ENCODE assay signal across 8 cellular contexts in genomic region chr7:65006094-65006992, GRCh38. TPM values are rescaled to one million over a fixed set of nuclear protein-coding genes. Genes with fewer than 3 reads are reported as not detected.
A peak's percentile ranks its signal among the peaks of the same experiment; 100 is the strongest.
DNase-seq lines count a peak whose midpoint lies in the region; ATAC-seq and TF ChIP-seq lines count a peak whose summit lies in the region.

A gene with protein sequence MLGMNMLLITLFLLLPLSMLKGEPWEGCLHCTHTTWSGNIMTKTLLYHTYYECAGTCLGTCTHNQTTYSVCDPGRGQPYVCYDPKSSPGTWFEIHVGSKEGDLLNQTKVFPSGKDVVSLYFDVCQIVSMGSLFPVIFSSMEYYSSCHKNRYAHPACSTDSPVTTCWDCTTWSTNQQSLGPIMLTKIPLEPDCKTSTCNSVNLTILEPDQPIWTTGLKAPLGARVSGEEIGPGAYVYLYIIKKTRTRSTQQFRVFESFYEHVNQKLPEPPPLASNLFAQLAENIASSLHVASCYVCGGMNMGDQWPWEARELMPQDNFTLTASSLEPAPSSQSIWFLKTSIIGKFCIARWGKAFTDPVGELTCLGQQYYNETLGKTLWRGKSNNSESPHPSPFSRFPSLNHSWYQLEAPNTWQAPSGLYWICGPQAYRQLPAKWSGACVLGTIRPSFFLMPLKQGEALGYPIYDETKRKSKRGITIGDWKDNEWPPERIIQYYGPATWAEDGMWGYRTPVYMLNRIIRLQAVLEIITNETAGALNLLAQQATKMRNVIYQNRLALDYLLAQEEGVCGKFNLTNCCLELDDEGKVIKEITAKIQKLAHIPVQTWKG (minus strand): TSS chr7:65006687. CDS start chr7:64993026, 13,661 bp downstream.

- no peaks in the 10 kb centered on the region for H3K9me3 ChIP-seq in fibroblast of lung (ENCODE audit: control insufficient read depth, insufficient read depth, low read depth, low read length)
- H3K9me3 ChIP-seq in naive thymus-derived CD4-positive, alpha-beta T cell (ENCODE audit: control insufficient read depth in 2 of 3, low read length in 3 of 3): peaks cover 0 to 8% (median 0%) of the 10 kb centered on the region in 3 experiments

- H3K4me3 ChIP-seq in KMS-11 (IDR thresholded peaks at IDR 0.05; ENCODE audit: insufficient read depth, low read depth, low read length): no peak within 1 kb of the TSS
- H3K4me3 ChIP-seq in fibroblast of lung (replicated peaks in 1 of 4; ENCODE audit: control extremely low read depth in 1 of 4, insufficient read depth in 1 of 4, low read depth in 3 of 4, low read length in 4 of 4): peak within 1 kb of the TSS; percentile 86 to 94 (median 91)
- H3K4me3 ChIP-seq in naive thymus-derived CD4-positive, alpha-beta T cell (ENCODE audit: low read length): peak within 1 kb of the TSS; percentile 72

- H3K9me3 Mint-ChIP-seq in naive thymus-derived CD4-positive, alpha-beta T cell: peaks cover 4 to 36% (median 24%) of the 10 kb centered on the region in 11 donors
- peaks cover 10 to 12% of the 10 kb centered on the region in 2 donors for H3K9me3 Mint-ChIP-seq in stimulated activated naive B cell treated with anti-CD40 and anti-IgM and Interleukin-4, amounts not matched to agents 10 μg/mL and 1 μg/mL and 100 μg/mL, for 72 hours

- H3K9ac ChIP-seq in KMS-11 (peak within 1 kb of the TSS; percentile 68), fibroblast of lung (ENCODE audit: insufficient read depth, low read length) (peak within 1 kb of the TSS; percentile 96)

- H3K79me2 ChIP-seq in KMS-11 (ENCODE audit: insufficient read depth, low read depth) (peaks cover 17% of the 10 kb centered on the region; the same call in 1 of the 2 replicates), fibroblast of lung (ENCODE audit: control insufficient read depth, insufficient read depth, low read length) (peaks cover 11% of the 10 kb centered on the region)

- H3K4me1 Mint-ChIP-seq in naive thymus-derived CD4-positive, alpha-beta T cell: peaks cover 26 to 57% (median 45%) of the 10 kb centered on the region in 7 donors
- peaks cover 24 to 50% of the 10 kb centered on the region in 2 donors for H3K4me1 Mint-ChIP-seq in stimulated activated naive B cell treated with anti-CD40 and anti-IgM and Interleukin-4, amounts not matched to agents 10 μg/mL and 1 μg/mL and 100 μg/mL, for 72 hours

- H3K36me3 Mint-ChIP-seq in naive thymus-derived CD4-positive, alpha-beta T cell: peaks cover 21 to 46% (median 38%) of the 10 kb centered on the region in 5 donors
- H3K36me3 Mint-ChIP-seq in stimulated activated naive B cell treated with anti-CD40 and anti-IgM and Interleukin-4, amounts not matched to agents 10 μg/mL and 1 μg/mL and 100 μg/mL, for 72 hours: peaks cover 29 to 36% of the 10 kb centered on the region in 2 donors

- POLR2A ChIA-PET in naive thymus-derived CD4-positive, alpha-beta T cell (lab: Charles Lee): interaction anchor here (0.6 to 2.8 kb wide), 19 partner anchors 26 to 1838 kb away, joined by 3 to 20 read pairs (median 4); partner anchors contain the start of genes ZNF107, ZNF138, ZNF273 and ZNF680

- TF ChIP-seq CTCF in KMS-11 (conservative IDR thresholded peaks at IDR 0.05; ENCODE audit: low read depth, low read length): no peak
- no peak for TF ChIP-seq CTCF in fibroblast of lung (conservative IDR thresholded peaks at IDR 0.05 in 1 of 2, IDR thresholded peaks at IDR 0.05 in 1 of 2; ENCODE audit: low read depth in 1 of 2, low read length in 2 of 2)

- CTCF ChIA-PET in naive thymus-derived CD4-positive, alpha-beta T cell (lab: Charles Lee): interaction anchor here (1.1 kb wide), 1 partner anchor 32 kb away, joined by 3 read pairs; no protein-coding TSS in a partner anchor

- H4K20me1 ChIP-seq in KMS-11 (ENCODE audit: insufficient read depth) (no peaks in the 10 kb centered on the region), fibroblast of lung (ENCODE audit: control insufficient read depth, extremely low read depth, insufficient read depth, low read length) (no peaks in the 10 kb centered on the region)

- H3K27me3 Mint-ChIP-seq in naive thymus-derived CD4-positive, alpha-beta T cell: no peaks in the 10 kb centered on the region
- H3K27me3 Mint-ChIP-seq in stimulated activated naive B cell treated with anti-CD40 and anti-IgM and Interleukin-4, amounts not matched to agents 10 μg/mL and 1 μg/mL and 100 μg/mL, for 72 hours: no peaks in the 10 kb centered on the region

- H3K4me1 ChIP-seq in KMS-11 (ENCODE audit: low read depth, poor library complexity, severe bottlenecking): peaks cover 12% of the 10 kb centered on the region
- no peaks in the 10 kb centered on the region for H3K4me1 ChIP-seq in fibroblast of lung (ENCODE audit: control insufficient read depth, extremely low read depth, insufficient read depth, low read length)
- peaks cover 4 to 21% of the 10 kb centered on the region in 2 donors for H3K4me1 ChIP-seq in naive thymus-derived CD4-positive, alpha-beta T cell (ENCODE audit: control insufficient read depth in 2 of 2, insufficient read depth in 2 of 2, low read length in 2 of 2)

- peak within 1 kb of the TSS; percentile 30 for H3K27ac ChIP-seq in KMS-11
- peak within 1 kb of the TSS; percentile 87 for H3K27ac ChIP-seq in fibroblast of lung (ENCODE audit: insufficient read depth, low read length)
- H3K27ac ChIP-seq in naive thymus-derived CD4-positive, alpha-beta T cell (ENCODE audit: low read depth, low read length): peak within 1 kb of the TSS; percentile 81

- intact Hi-C loops in naive thymus-derived CD4-positive, alpha-beta T cell (cut with micrococcal nuclease): loop anchor here (1.0 to 5.0 kb wide), 15 partner anchors 32 to 1916 kb away; partner anchors contain the start of genes ZNF138 (in 2 of the 2), ZNF273 (in 2 of the 2), ZNF680 (in 2 of the 2) and ZNF92 (in 2 of the 2)

- DNase-seq in DMS79 (lab: John Stamatoyannopoulos, UW): peak; percentile 98
- peak; percentile 97 for DNase-seq in RKO (ENCODE audit: low spot score)
- DNase-seq in activated T-helper 1 cell treated with anti-CD3 and anti-CD28 coated beads, Interleukin-2, amount 50 U/mL, for 16 hours (ENCODE audit: low read depth in 1 of 2, low spot score in 1 of 2): peak; percentile 82 to 83
- DNase-seq in fibroblast of lung (ENCODE audit: low read depth in 2 of 2): peak; percentile 93 to 95
- DNase-seq in naive thymus-derived CD4-positive, alpha-beta T cell: peak; percentile 76 to 96 (median 93)
- peak; percentile 94 for DNase-seq in stimulated activated naive B cell treated with anti-CD40 and anti-IgM and Interleukin-4, amounts not matched to agents 10 μg/mL and 1 μg/mL and 100 μg/mL, for 72 hours

- H3K36me3 ChIP-seq in KMS-11 (ENCODE audit: insufficient read depth) (no peaks in the 10 kb centered on the region), fibroblast of lung (ENCODE audit: control insufficient read depth, insufficient read depth, low read length) (no peaks in the 10 kb centered on the region)
- H3K36me3 ChIP-seq in naive thymus-derived CD4-positive, alpha-beta T cell (ENCODE audit: control insufficient read depth in 2 of 3, insufficient read depth in 3 of 3, low read length in 3 of 3): peaks cover 0 to 13% (median 4%) of the 10 kb centered on the region in 3 experiments

- H3K27me3 ChIP-seq in KMS-11 (ENCODE audit: insufficient read depth, low read depth) (no peaks in the 10 kb centered on the region), fibroblast of lung (ENCODE audit: control insufficient read depth, insufficient read depth, low read length) (no peaks in the 10 kb centered on the region)
- H3K27me3 ChIP-seq in naive thymus-derived CD4-positive, alpha-beta T cell (ENCODE audit: control insufficient read depth in 2 of 2, insufficient read depth in 2 of 2, low read length in 2 of 2): no peaks in the 10 kb centered on the region

- H2AFZ ChIP-seq in KMS-11 (ENCODE audit: low read depth) (peak within 1 kb of the TSS; percentile 76), fibroblast of lung (ENCODE audit: low read length) (peak within 1 kb of the TSS; percentile 99)

- H3K4me2 ChIP-seq in KMS-11 (peak within 1 kb of the TSS; percentile 14), fibroblast of lung (ENCODE audit: extremely low read depth, insufficient read depth, low read length) (peak within 1 kb of the TSS; percentile 78)

- peak; percentile 100 for ATAC-seq in GM21737 (IDR thresholded peaks at IDR 0.05; ENCODE audit: unreplicated experiment)
- ATAC-seq in naive thymus-derived CD4-positive, alpha-beta T cell: peak; percentile 99
- ATAC-seq in stimulated activated naive B cell treated with anti-CD40 and anti-IgM and Interleukin-4, amounts not matched to agents 10 μg/mL and 1 μg/mL and 100 μg/mL, for 72 hours (replicated peaks): peak; percentile 99

- peak within 1 kb of the TSS; percentile 73 to 98 (median 94) for H3K27ac Mint-ChIP-seq in naive thymus-derived CD4-positive, alpha-beta T cell
- peak within 1 kb of the TSS; percentile 98 for H3K27ac Mint-ChIP-seq in stimulated activated naive B cell treated with anti-CD40 and anti-IgM and Interleukin-4, amounts not matched to agents 10 μg/mL and 1 μg/mL and 100 μg/mL, for 72 hours

- H3K4me3 Mint-ChIP-seq in naive thymus-derived CD4-positive, alpha-beta T cell: peak within 1 kb of the TSS; percentile 75 to 96 (median 94)
- peak within 1 kb of the TSS; percentile 95 to 96 for H3K4me3 Mint-ChIP-seq in stimulated activated naive B cell treated with anti-CD40 and anti-IgM and Interleukin-4, amounts not matched to agents 10 μg/mL and 1 μg/mL and 100 μg/mL, for 72 hours

RNA-seq across cellular contexts. Expression of the gene that starts here (rescaled TPM):
- total RNA-seq in fibroblast of lung: 6.2 and 8.8 TPM in 2 replicates
- polyA plus RNA-seq in fibroblast of lung: 4.2 and 4.3 TPM in 2 replicates
- 2.3 and 3.0 TPM in 2 replicates for polyA plus RNA-seq in fibroblast of lung (2012)
- polyA minus RNA-seq in fibroblast of lung (ENCODE audit: low replicate concordance): 5.4 and 5.7 TPM in 2 replicates
- 10 to 100 TPM; 12.2 to 22.9 (median 14.9) TPM for total RNA-seq in naive thymus-derived CD4-positive, alpha-beta T cell
- 10 to 100 TPM in 1 of 2 donors, 1 to 10 TPM in 1; 7.9 to 10.4 TPM for polyA plus RNA-seq in naive thymus-derived CD4-positive, alpha-beta T cell

Comparison
In these comparisons a context has a peak if more than half of its experiments do, and no peak if none do; other contexts are left out.
1. H3K27ac ChIP-seq: peak in every context shown above with its lines; median percentile 87 in fibroblast of lung; 81 in naive thymus-derived CD4-positive, alpha-beta T cell; 30 in KMS-11.